21 cellular contexts compared by ENCODE assay signal in the genomic region with DNA sequence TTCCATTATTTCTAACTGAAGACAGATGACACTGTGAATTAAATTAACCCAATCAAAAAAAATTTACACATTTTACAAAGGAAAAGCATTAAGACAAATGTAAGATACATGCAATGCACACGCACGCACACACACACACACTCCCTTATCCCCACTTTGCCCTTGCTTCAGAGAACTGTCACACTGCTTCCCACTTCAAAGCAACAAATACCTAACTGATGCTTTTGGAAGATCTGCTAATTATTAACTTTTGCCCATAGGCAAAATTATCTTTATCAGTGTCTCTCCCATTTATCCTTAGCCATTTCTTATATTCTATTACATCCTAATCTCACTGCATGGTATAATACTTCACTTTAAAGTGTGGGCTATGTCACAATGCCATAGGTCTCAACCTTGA.
DNase-seq lines count a peak whose midpoint lies in the region; ATAC-seq and TF ChIP-seq lines count a peak whose summit lies in the region.
"Had no signal": no experiment of that assay in that cellular context is flagged by ENCODE, and none has a peak within 500 bp of the region (broad histone marks: within the 10 kb centered on the region; RNA-seq: fewer than 3 reads in every experiment).

No MANE protein-coding gene starts in this region.

- POLR2A ChIA-PET in WTC11 (lab: Charles Lee): interaction anchor here (0.6 kb wide), 1 partner anchor 29 kb away, joined by 5 read pairs; no protein-coding TSS in a partner anchor

- intact Hi-C loops in natural killer cell (cut with micrococcal nuclease): no loop called here

- H3K4me3 ChIP-seq in DND-41 (ENCODE audit: low read depth in 1 of 2, low read length in 2 of 2): no peak overlapping the region

- H3K36me3 ChIP-seq in DND-41 (ENCODE audit: insufficient read depth, low read length): peaks cover 77% of the 10 kb centered on the region
- H3K36me3 ChIP-seq: BE2C had no signal

- H3K27ac Mint-ChIP-seq in natural killer cell treated with Interleukin-12 subunit alpha and Interleukin-12 subunit beta and Interleukin-15 and Interleukin-18, amount 100 ng/mL, for 72 hours: peak overlapping the region; percentile 24 to 59
- H3K27ac Mint-ChIP-seq in natural killer cell (no peak overlapping the region), WTC11 (peak overlapping the region; percentile 28), nephron progenitor cell (peak overlapping the region; percentile 56)
- H3K27ac Mint-ChIP-seq: HFFc6, IgD-negative memory B cell had no signal

- no peak overlapping the region for H2AFZ ChIP-seq in DND-41 (ENCODE audit: low read depth, low read length)

- H3K27ac ChIP-seq in DND-41 (ENCODE audit: low read length): 0 out of 2 replicates have a peak overlapping the region, but pooled peaks have one; percentile 10
- H3K27ac ChIP-seq: HL-60 had no signal

- H3K9me3 ChIP-seq in DND-41 (ENCODE audit: insufficient read depth, low read length, severe bottlenecking): no peaks in the 10 kb centered on the region
- H3K9me3 ChIP-seq: BE2C had no signal

- TF ChIP-seq CTCF in natural killer cell (IDR thresholded peaks at IDR 0.05): no peak
- no peak for TF ChIP-seq CTCF in DND-41 (IDR thresholded peaks at IDR 0.05; ENCODE audit: borderline replicate concordance, extremely low read depth, low read length, poor library complexity, severe bottlenecking)
- TF ChIP-seq CTCF in WTC11 (IDR thresholded peaks at IDR 0.05): no peak
- no peak for TF ChIP-seq CTCF in nephron progenitor cell (IDR thresholded peaks at IDR 0.05)

- no peaks in the 10 kb centered on the region for H3K27me3 Mint-ChIP-seq in natural killer cell treated with Interleukin-12 subunit alpha and Interleukin-12 subunit beta and Interleukin-15 and Interleukin-18, amount 100 ng/mL, for 72 hours
- H3K27me3 Mint-ChIP-seq in natural killer cell (ENCODE audit: low read depth in 2 of 2) (no peaks in the 10 kb centered on the region), WTC11 (ENCODE audit: low read depth) (no peaks in the 10 kb centered on the region), nephron progenitor cell (ENCODE audit: low read depth, poor library complexity) (no peaks in the 10 kb centered on the region)
- H3K27me3 Mint-ChIP-seq: CD4-positive, alpha-beta memory T cell; IgD-negative memory B cell had no signal

- H3K4me3 Mint-ChIP-seq in natural killer cell treated with Interleukin-12 subunit alpha and Interleukin-12 subunit beta and Interleukin-15 and Interleukin-18, amount 100 ng/mL, for 72 hours: no peak overlapping the region
- no peak overlapping the region for H3K4me3 Mint-ChIP-seq in natural killer cell
- no peak overlapping the region for H3K4me3 Mint-ChIP-seq in WTC11
- no peak overlapping the region for H3K4me3 Mint-ChIP-seq in nephron progenitor cell
- H3K4me3 Mint-ChIP-seq: CD4-positive, alpha-beta memory T cell; HFFc6; IgD-negative memory B cell had no signal

- H3K27me3 ChIP-seq in DND-41 (ENCODE audit: insufficient read depth, low read length, poor library complexity): no peaks in the 10 kb centered on the region
- H3K27me3 ChIP-seq: BE2C had no signal

- H3K4me1 Mint-ChIP-seq in natural killer cell treated with Interleukin-12 subunit alpha and Interleukin-12 subunit beta and Interleukin-15 and Interleukin-18, amount 100 ng/mL, for 72 hours (ENCODE audit: low read depth in 2 of 2): peaks cover 4 to 5% of the 10 kb centered on the region in 2 donors
- H3K4me1 Mint-ChIP-seq in natural killer cell: peaks cover 4 to 5% of the 10 kb centered on the region in 2 donors
- H3K4me1 Mint-ChIP-seq in WTC11: peaks cover 6% of the 10 kb centered on the region
- H3K4me1 Mint-ChIP-seq in nephron progenitor cell: peaks cover 2% of the 10 kb centered on the region

- peaks cover 15% of the 10 kb centered on the region for H3K79me2 ChIP-seq in DND-41 (ENCODE audit: insufficient read depth, low read length)

- H3K4me1 ChIP-seq in DND-41 (ENCODE audit: insufficient read depth, low read length): no peaks in the 10 kb centered on the region
- H3K4me1 ChIP-seq: BE2C had no signal

- H3K4me2 ChIP-seq in DND-41 (ENCODE audit: insufficient read depth, low read length): no peak overlapping the region

- no peaks in the 10 kb centered on the region for H3K9me3 Mint-ChIP-seq in natural killer cell treated with Interleukin-12 subunit alpha and Interleukin-12 subunit beta and Interleukin-15 and Interleukin-18, amount 100 ng/mL, for 72 hours
- no peaks in the 10 kb centered on the region for H3K9me3 Mint-ChIP-seq in natural killer cell
- no peaks in the 10 kb centered on the region for H3K9me3 Mint-ChIP-seq in WTC11
- H3K9me3 Mint-ChIP-seq in nephron progenitor cell: no peaks in the 10 kb centered on the region
- H3K9me3 Mint-ChIP-seq: CD4-positive, alpha-beta memory T cell; HFFc6; IgD-negative memory B cell had no signal

- H3K9ac ChIP-seq in DND-41 (ENCODE audit: low read depth, low read length): no peak overlapping the region

- DNase-seq in natural killer cell treated with Interleukin-12 subunit alpha and Interleukin-12 subunit beta and Interleukin-15 and Interleukin-18, amount 100 ng/mL, for 72 hours (ENCODE audit: low spot score): no peak
- DNase-seq in natural killer cell (no peak), DND-41 (no peak), WTC11 (ENCODE audit: low spot score) (no peak), nephron progenitor cell (no peak), GM03348 (ENCODE audit: low spot score) (no peak), DMS79 (lab: John Stamatoyannopoulos, UW) (no peak), NCI-H226 (no peak)
- DNase-seq: BE2C; C1 segment of cervical spinal cord; CD4-positive, alpha-beta memory T cell; DMS153; DMS79 treated with DMSO at 0.1 percent for 48 hours; EL; GOT3; H7; HFFc6; KBM-7 had no signal

- ATAC-seq in natural killer cell treated with Interleukin-12 subunit alpha and Interleukin-12 subunit beta and Interleukin-15 and Interleukin-18, amount 100 ng/mL, for 72 hours: no peak
- no peak for ATAC-seq in natural killer cell
- ATAC-seq in DND-41 (ENCODE audit: insufficient read depth, low read depth): no peak
- ATAC-seq in WTC11: no peak
- ATAC-seq: HCT116 had no signal

- H4K20me1 ChIP-seq in DND-41 (ENCODE audit: insufficient read depth, low read length): 0 out of 2 replicates have a peak, but pooled peaks cover 4% of the 10 kb centered on the region

- CTCF ChIA-PET in WTC11 (lab: Charles Lee): no interaction called here

- H3K36me3 Mint-ChIP-seq in natural killer cell treated with Interleukin-12 subunit alpha and Interleukin-12 subunit beta and Interleukin-15 and Interleukin-18, amount 100 ng/mL, for 72 hours: no peaks in the 10 kb centered on the region
- H3K36me3 Mint-ChIP-seq in natural killer cell (no peaks in the 10 kb centered on the region), WTC11 (peaks cover 28% of the 10 kb centered on the region), nephron progenitor cell (ENCODE audit: low read depth) (peaks cover 50% of the 10 kb centered on the region)

TF ChIP-seq in WTC11, 78 proteins besides CTCF, POLR2A, EP300 and RAD21 (continues in another document):
- TF ChIP-seq, protein P1, sequence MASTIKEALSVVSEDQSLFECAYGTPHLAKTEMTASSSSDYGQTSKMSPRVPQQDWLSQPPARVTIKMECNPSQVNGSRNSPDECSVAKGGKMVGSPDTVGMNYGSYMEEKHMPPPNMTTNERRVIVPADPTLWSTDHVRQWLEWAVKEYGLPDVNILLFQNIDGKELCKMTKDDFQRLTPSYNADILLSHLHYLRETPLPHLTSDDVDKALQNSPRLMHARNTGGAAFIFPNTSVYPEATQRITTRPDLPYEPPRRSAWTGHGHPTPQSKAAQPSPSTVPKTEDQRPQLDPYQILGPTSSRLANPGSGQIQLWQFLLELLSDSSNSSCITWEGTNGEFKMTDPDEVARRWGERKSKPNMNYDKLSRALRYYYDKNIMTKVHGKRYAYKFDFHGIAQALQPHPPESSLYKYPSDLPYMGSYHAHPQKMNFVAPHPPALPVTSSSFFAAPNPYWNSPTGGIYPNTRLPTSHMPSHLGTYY (CRISPR knock-in tag; IDR thresholded peaks at IDR 0.05): no peak
- TF ChIP-seq, protein P2, sequence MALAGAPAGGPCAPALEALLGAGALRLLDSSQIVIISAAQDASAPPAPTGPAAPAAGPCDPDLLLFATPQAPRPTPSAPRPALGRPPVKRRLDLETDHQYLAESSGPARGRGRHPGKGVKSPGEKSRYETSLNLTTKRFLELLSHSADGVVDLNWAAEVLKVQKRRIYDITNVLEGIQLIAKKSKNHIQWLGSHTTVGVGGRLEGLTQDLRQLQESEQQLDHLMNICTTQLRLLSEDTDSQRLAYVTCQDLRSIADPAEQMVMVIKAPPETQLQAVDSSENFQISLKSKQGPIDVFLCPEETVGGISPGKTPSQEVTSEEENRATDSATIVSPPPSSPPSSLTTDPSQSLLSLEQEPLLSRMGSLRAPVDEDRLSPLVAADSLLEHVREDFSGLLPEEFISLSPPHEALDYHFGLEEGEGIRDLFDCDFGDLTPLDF (CRISPR knock-in tag; IDR thresholded peaks at IDR 0.05): no peak
- TF ChIP-seq SMAD3 (CRISPR knock-in tag; IDR thresholded peaks at IDR 0.05; ENCODE audit: borderline replicate concordance) (no peak), CREM (CRISPR knock-in tag; IDR thresholded peaks at IDR 0.05) (no peak), ETV6 (CRISPR knock-in tag; IDR thresholded peaks at IDR 0.05) (no peak)
- TF ChIP-seq, protein P3, sequence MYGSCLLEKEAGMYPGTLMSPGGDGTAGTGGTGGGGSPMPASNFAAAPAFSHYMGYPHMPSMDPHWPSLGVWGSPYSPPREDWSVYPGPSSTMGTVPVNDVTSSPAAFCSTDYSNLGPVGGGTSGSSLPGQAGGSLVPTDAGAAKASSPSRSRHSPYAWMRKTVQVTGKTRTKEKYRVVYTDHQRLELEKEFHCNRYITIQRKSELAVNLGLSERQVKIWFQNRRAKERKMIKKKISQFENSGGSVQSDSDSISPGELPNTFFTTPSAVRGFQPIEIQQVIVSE (CRISPR knock-in tag; IDR thresholded peaks at IDR 0.05; ENCODE audit: borderline replicate concordance): no peak
- TF ChIP-seq, protein P4, sequence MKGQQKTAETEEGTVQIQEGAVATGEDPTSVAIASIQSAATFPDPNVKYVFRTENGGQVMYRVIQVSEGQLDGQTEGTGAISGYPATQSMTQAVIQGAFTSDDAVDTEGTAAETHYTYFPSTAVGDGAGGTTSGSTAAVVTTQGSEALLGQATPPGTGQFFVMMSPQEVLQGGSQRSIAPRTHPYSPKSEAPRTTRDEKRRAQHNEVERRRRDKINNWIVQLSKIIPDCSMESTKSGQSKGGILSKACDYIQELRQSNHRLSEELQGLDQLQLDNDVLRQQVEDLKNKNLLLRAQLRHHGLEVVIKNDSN (CRISPR knock-in tag; IDR thresholded peaks at IDR 0.05): no peak

Comparison
In these comparisons a context has a peak if more than half of its experiments do, and no peak if none do; other contexts are left out.
1. H3K27ac Mint-ChIP-seq: peak in natural killer cell treated with Interleukin-12 subunit alpha and Interleukin-12 subunit beta and Interleukin-15 and Interleukin-18, amount 100 ng/mL, for 72 hours (2 of 2), WTC11 (single experiment) and nephron progenitor cell (single experiment); none in natural killer cell (0 of 2).